Comparison of ENCODE assay signal across 12 cellular contexts in the genomic region with DNA sequence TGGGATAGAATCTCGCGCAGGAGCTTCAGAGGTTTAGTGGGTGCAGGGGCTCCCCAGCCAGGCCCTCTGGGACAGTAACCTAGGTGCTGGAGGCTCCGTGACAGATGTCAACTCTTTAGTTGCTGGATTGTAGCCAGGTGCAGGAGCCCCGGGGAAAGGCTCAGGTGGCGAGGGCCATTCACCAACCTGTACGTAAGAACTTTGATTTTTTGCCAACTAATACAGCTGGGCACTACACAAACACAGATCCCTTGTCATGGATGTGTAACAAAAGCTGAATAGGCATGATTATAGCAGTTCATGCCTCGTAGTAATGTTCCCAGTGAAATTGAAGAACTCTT.
DNase-seq lines count a peak whose midpoint lies in the region; ATAC-seq and TF ChIP-seq lines count a peak whose summit lies in the region.
"Had no signal": no experiment of that assay in that cellular context is flagged by ENCODE, and none has a peak within 500 bp of the region (broad histone marks: within the 10 kb centered on the region; RNA-seq: fewer than 3 reads in every experiment).

No MANE protein-coding gene starts in this region.

- no peak for TF ChIP-seq CTCF in foreskin keratinocyte (conservative IDR thresholded peaks at IDR 0.05)

- DNase-seq in DMS 273 treated with DMSO at 0.1 percent for 48 hours (lab: John Stamatoyannopoulos, UW) (peak; percentile 61), NCI-H1092 treated with DMSO at 0.1 percent for 48 hours (lab: John Stamatoyannopoulos, UW) (peak; percentile 98), NCI-H69 (lab: John Stamatoyannopoulos, UW) (peak; percentile 99), foreskin keratinocyte (peak; percentile 12 to 49), T-helper 9 cell (no peak), GM03348 (ENCODE audit: low spot score) (no peak)
- DNase-seq in activated CD4-positive, alpha-beta T cell treated with anti-CD3 and anti-CD28 coated beads for 36 hours: no peak
- DNase-seq: activated gamma-delta T cell had no signal

- no peak overlapping the region for H3K4me3 Mint-ChIP-seq in activated CD4-positive, alpha-beta T cell treated with anti-CD3 and anti-CD28 coated beads for 36 hours
- H3K4me3 Mint-ChIP-seq: nephron progenitor cell; stimulated activated naive B cell treated with anti-CD40 and anti-IgM and Interleukin-4, amounts not matched to agents 10 μg/mL and 1 μg/mL and 100 μg/mL, for 72 hours had no signal

- intact Hi-C loops in activated CD4-positive, alpha-beta T cell treated with anti-CD3 and anti-CD28 coated beads for 36 hours (cut with DNase I, micrococcal nuclease): loop anchor here (10.0 kb wide), 4 partner anchors 85 to 185 kb away; no protein-coding TSS in a partner anchor

- ATAC-seq in foreskin keratinocyte: peak; percentile 64
- ATAC-seq in activated CD4-positive, alpha-beta T cell treated with anti-CD3 and anti-CD28 coated beads for 36 hours: no peak
- ATAC-seq in HG03469 (IDR thresholded peaks at IDR 0.05; ENCODE audit: unreplicated experiment): no peak

- CTCF ChIA-PET in activated CD4-positive, alpha-beta T cell treated with anti-CD3 and anti-CD28 coated beads for 36 hours (lab: Charles Lee): interaction anchor here (0.7 to 3.9 kb wide), 16 partner anchors 8 to 1651 kb away, joined by 3 to 15 read pairs (median 4); no protein-coding TSS in a partner anchor

- no peaks in the 10 kb centered on the region for H3K4me1 Mint-ChIP-seq in activated CD4-positive, alpha-beta T cell treated with anti-CD3 and anti-CD28 coated beads for 36 hours

- H3K27ac Mint-ChIP-seq in activated CD4-positive, alpha-beta T cell treated with anti-CD3 and anti-CD28 coated beads for 36 hours: no peak overlapping the region
- H3K27ac Mint-ChIP-seq: nephron progenitor cell; stimulated activated naive B cell treated with anti-CD40 and anti-IgM and Interleukin-4, amounts not matched to agents 10 μg/mL and 1 μg/mL and 100 μg/mL, for 72 hours had no signal

- POLR2A ChIA-PET in activated CD4-positive, alpha-beta T cell treated with anti-CD3 and anti-CD28 coated beads for 36 hours (lab: Charles Lee): interaction anchor here (0.6 kb wide), 1 partner anchor 1360 kb away, joined by 3 read pairs; no protein-coding TSS in a partner anchor

- no peaks in the 10 kb centered on the region for H3K9me3 Mint-ChIP-seq in activated CD4-positive, alpha-beta T cell treated with anti-CD3 and anti-CD28 coated beads for 36 hours (ENCODE audit: low read depth)
- H3K9me3 Mint-ChIP-seq: nephron progenitor cell; stimulated activated naive B cell treated with anti-CD40 and anti-IgM and Interleukin-4, amounts not matched to agents 10 μg/mL and 1 μg/mL and 100 μg/mL, for 72 hours had no signal

- no peaks in the 10 kb centered on the region for H3K4me1 ChIP-seq in foreskin keratinocyte

- no peaks in the 10 kb centered on the region for H3K27me3 Mint-ChIP-seq in activated CD4-positive, alpha-beta T cell treated with anti-CD3 and anti-CD28 coated beads for 36 hours

- no peak overlapping the region for H3K27ac ChIP-seq in foreskin keratinocyte
- H3K27ac ChIP-seq: BLaER1 treated with 17β-estradiol and CSF1 and Interleukin-3, amounts not matched to agents 10 nM and 100 nM had no signal

- no peaks in the 10 kb centered on the region for H3K36me3 Mint-ChIP-seq in activated CD4-positive, alpha-beta T cell treated with anti-CD3 and anti-CD28 coated beads for 36 hours (ENCODE audit: low read depth)
- H3K36me3 Mint-ChIP-seq: stimulated activated naive B cell treated with anti-CD40 and anti-IgM and Interleukin-4, amounts not matched to agents 10 μg/mL and 1 μg/mL and 100 μg/mL, for 72 hours had no signal

- no peaks in the 10 kb centered on the region for H3K27me3 ChIP-seq in foreskin keratinocyte

Comparison
In these comparisons a context has a peak if more than half of its experiments do, and no peak if none do; other contexts are left out.
1. DNase-seq: peak in DMS 273 treated with DMSO at 0.1 percent for 48 hours (single experiment), NCI-H1092 treated with DMSO at 0.1 percent for 48 hours (single experiment), NCI-H69 (single experiment) and foreskin keratinocyte (2 of 2); none in T-helper 9 cell (single experiment), activated CD4-positive, alpha-beta T cell treated with anti-CD3 and anti-CD28 coated beads for 36 hours (single experiment) and GM03348 (single experiment).